Comparison of ENCODE assay signal across 23 cellular contexts in genomic region chr12:116169071-116169470, GRCh38.
"Had no signal": no experiment of that assay in that cellular context is flagged by ENCODE, and none has a peak within 500 bp of the region (broad histone marks: within the 10 kb centered on the region; RNA-seq: fewer than 3 reads in every experiment).

No MANE protein-coding gene starts in this region.

- H3K27ac Mint-ChIP-seq: memory B cell; stimulated activated effector memory CD8-positive, alpha-beta T cell treated with anti-CD3 and anti-CD28 coated beads, Interleukin-12 subunit alpha, Interleukin-12 subunit beta, amount 100 ng/mL, for 72 hours had no signal

- H3K36me3 Mint-ChIP-seq: natural killer cell had no signal

- H3K4me3 ChIP-seq: esophagus muscularis mucosa, gastroesophageal sphincter, heart left ventricle, hepatocyte, lung, pancreas, stomach, thyroid gland, vagina had no signal

- DNase-seq: dermis blood vessel endothelial cell; effector memory CD4-positive, alpha-beta T cell; foreskin keratinocyte; heart left ventricle; kidney; natural killer cell; occipital lobe; pancreas; stimulated activated CD4-positive, alpha-beta T cell treated with anti-CD3 and anti-CD28 coated beads, Interleukin-2, amount 100 ng/mL, for 24 hours; stimulated activated CD4-positive, alpha-beta T cell treated with anti-CD3 and anti-CD28 coated beads, Interleukin-4, amount 100 ng/mL, for 24 hours; stimulated activated naive CD4-positive, alpha-beta T cell treated with Interleukin-2 at 50 U/mL for 16 hours; stomach; thyroid gland; trophoblast cell had no signal

- H3K9me3 ChIP-seq: esophagus muscularis mucosa, gastroesophageal sphincter, heart left ventricle, pancreas, stomach, thyroid gland, vagina had no signal

- H3K4me3 Mint-ChIP-seq: memory B cell; natural killer cell; stimulated activated effector memory CD8-positive, alpha-beta T cell treated with anti-CD3 and anti-CD28 coated beads, Interleukin-12 subunit alpha, Interleukin-12 subunit beta, amount 100 ng/mL, for 72 hours had no signal

- H3K36me3 ChIP-seq: esophagus muscularis mucosa, gastroesophageal sphincter, heart left ventricle, pancreas, stomach, thyroid gland, vagina had no signal

- H2AFZ ChIP-seq: hepatocyte had no signal

- ATAC-seq: foreskin keratinocyte; gastroesophageal sphincter; left lobe of liver; natural killer cell; pancreas; sciatic nerve; stimulated activated effector memory CD8-positive, alpha-beta T cell treated with anti-CD3 and anti-CD28 coated beads, Interleukin-12 subunit alpha, Interleukin-12 subunit beta, amount 100 ng/mL, for 72 hours had no signal

- H3K4me2 ChIP-seq: hepatocyte had no signal

- H3K27me3 ChIP-seq: esophagus muscularis mucosa, foreskin keratinocyte, gastroesophageal sphincter, heart left ventricle, hepatocyte, pancreas, stomach, thyroid gland, vagina had no signal

- H3K27ac ChIP-seq: esophagus muscularis mucosa, foreskin keratinocyte, gastroesophageal sphincter, heart left ventricle, hepatocyte, pancreas, stomach, thyroid gland, vagina had no signal

- H3K27me3 Mint-ChIP-seq: memory B cell had no signal

- H3K9me3 Mint-ChIP-seq: memory B cell; natural killer cell; stimulated activated effector memory CD8-positive, alpha-beta T cell treated with anti-CD3 and anti-CD28 coated beads, Interleukin-12 subunit alpha, Interleukin-12 subunit beta, amount 100 ng/mL, for 72 hours had no signal
